In genomic region chr20:14336667-14337066, GRCh38 we compare ENCODE assay signal across 8 cellular contexts. TPM values are rescaled to one million over a fixed set of nuclear protein-coding genes. Genes with fewer than 3 reads are reported as not detected.
DNase-seq lines count a peak whose midpoint lies in the region; ATAC-seq and TF ChIP-seq lines count a peak whose summit lies in the region.

No MANE protein-coding gene starts in this region.

- H3K4me1 ChIP-seq in PC-9 (replicated peaks; ENCODE audit: insufficient read depth): no peaks in the 10 kb centered on the region
- H3K4me1 ChIP-seq in rectal smooth muscle tissue (ENCODE audit: control insufficient read depth, insufficient read depth, low read length): peaks cover 2% of the 10 kb centered on the region

- H3K9ac ChIP-seq in rectal smooth muscle tissue (ENCODE audit: low read length): peak overlapping the region; percentile 24

- no peaks in the 10 kb centered on the region for H3K27me3 Mint-ChIP-seq in activated naive CD8-positive, alpha-beta T cell treated with anti-CD3 and anti-CD28 coated beads, Interleukin-2, amount 50 U/mL, for 24 hours

- H2AFZ ChIP-seq in PC-9: peak overlapping the region; percentile 83; the same call in 1 of the 2 replicates

- peak overlapping the region; percentile 87 for H3K4me2 ChIP-seq in PC-9

- H3K4me3 ChIP-seq in PC-9 (peak overlapping the region; percentile 65), foreskin fibroblast (ENCODE audit: low read depth in 1 of 2, low read length in 2 of 2) (peak overlapping the region; percentile 69 to 87), rectal smooth muscle tissue (ENCODE audit: low read length) (peak overlapping the region; percentile 92)

- no peak for ATAC-seq in activated naive CD8-positive, alpha-beta T cell treated with anti-CD3 and anti-CD28 coated beads, Interleukin-2, amount 50 U/mL, for 24 hours
- no peak for ATAC-seq in GM18519 (IDR thresholded peaks at IDR 0.05; ENCODE audit: low FRiP score, unreplicated experiment)

- peak; percentile 35 for DNase-seq in ELF-1 (ENCODE audit: low read depth, low spot score)
- DNase-seq in PC-9: no peak
- peak in 1 of 2 donors; percentile 48 for DNase-seq in foreskin fibroblast
- no peak for DNase-seq in NCI-H2081 treated with DMSO at 0.1 percent for 48 hours (lab: John Stamatoyannopoulos, UW)
- no peak for DNase-seq in activated naive CD8-positive, alpha-beta T cell treated with anti-CD3 and anti-CD28 coated beads, Interleukin-2, amount 50 U/mL, for 24 hours
- DNase-seq in DMS114 treated with DMSO at 0.1 percent for 48 hours (lab: John Stamatoyannopoulos, UW; ENCODE audit: unreplicated experiment): no peak

- no peaks in the 10 kb centered on the region for H3K36me3 Mint-ChIP-seq in activated naive CD8-positive, alpha-beta T cell treated with anti-CD3 and anti-CD28 coated beads, Interleukin-2, amount 50 U/mL, for 24 hours (ENCODE audit: low read depth)

- no peak overlapping the region for H3K27ac ChIP-seq in PC-9
- H3K27ac ChIP-seq in rectal smooth muscle tissue (ENCODE audit: low read depth, low read length): peak overlapping the region; percentile 71

- POLR2A ChIA-PET in PC-9 (lab: Charles Lee; ENCODE audit: unreplicated experiment): no interaction called here

- no peak overlapping the region for H3K4me3 Mint-ChIP-seq in activated naive CD8-positive, alpha-beta T cell treated with anti-CD3 and anti-CD28 coated beads, Interleukin-2, amount 50 U/mL, for 24 hours

- no peaks in the 10 kb centered on the region for H3K27me3 ChIP-seq in PC-9 (ENCODE audit: insufficient read depth, low read depth)
- no peaks in the 10 kb centered on the region for H3K27me3 ChIP-seq in rectal smooth muscle tissue (ENCODE audit: control insufficient read depth, insufficient read depth, low read length)

- intact Hi-C loops in PC-9 (cut with micrococcal nuclease; ENCODE audit: unreplicated experiment): loop anchor here (2.0 to 10.0 kb wide), 6 partner anchors 146 to 1594 kb away; no protein-coding TSS in a partner anchor

- no peaks in the 10 kb centered on the region for H3K9me3 ChIP-seq in PC-9 (ENCODE audit: insufficient read depth, low read depth)

- BruUV-seq in PC-9 (replicated peaks; lab: Mats Ljungman, UMichigan): no TSS peak

- TF ChIP-seq CTCF in PC-9 (conservative IDR thresholded peaks at IDR 0.05) (no peak), foreskin fibroblast (IDR thresholded peaks at IDR 0.05; ENCODE audit: low read depth, low read length) (no peak)

- H4K20me1 ChIP-seq in PC-9 (ENCODE audit: insufficient read depth): no peaks in the 10 kb centered on the region

- no peaks in the 10 kb centered on the region for H3F3A ChIP-seq in PC-9 (ENCODE audit: insufficient read depth, low read depth)

- CTCF ChIA-PET in PC-9 (lab: Charles Lee): interaction anchor here (0.6 to 1.0 kb wide), 2 partner anchors 630 to 1433 kb away, joined by 3 read pairs; no protein-coding TSS in a partner anchor

- no peaks in the 10 kb centered on the region for H3K79me2 ChIP-seq in PC-9 (ENCODE audit: low read depth)

- H3K27ac Mint-ChIP-seq in activated naive CD8-positive, alpha-beta T cell treated with anti-CD3 and anti-CD28 coated beads, Interleukin-2, amount 50 U/mL, for 24 hours: no peak overlapping the region

- H3K4me1 Mint-ChIP-seq in activated naive CD8-positive, alpha-beta T cell treated with anti-CD3 and anti-CD28 coated beads, Interleukin-2, amount 50 U/mL, for 24 hours: no peaks in the 10 kb centered on the region

- H3K36me3 ChIP-seq in PC-9 (ENCODE audit: low read depth) (no peaks in the 10 kb centered on the region), rectal smooth muscle tissue (ENCODE audit: control insufficient read depth, insufficient read depth, low read length) (no peaks in the 10 kb centered on the region)

- H3K9me3 Mint-ChIP-seq in activated naive CD8-positive, alpha-beta T cell treated with anti-CD3 and anti-CD28 coated beads, Interleukin-2, amount 50 U/mL, for 24 hours: no peaks in the 10 kb centered on the region

- no peaks in the 10 kb centered on the region for H3K9me2 ChIP-seq in PC-9 (ENCODE audit: insufficient read depth)

RNA-seq across cellular contexts. Expression of gene FLRT3, which starts 0.7 kb away (rescaled TPM):
- 0.70 and 0.95 TPM in 2 replicates for total RNA-seq in PC-9 (2021)
